Comparison of ENCODE assay signal across 24 cellular contexts in genomic region chr2:43490387-43490786, GRCh38.
"Had no signal": no experiment of that assay in that cellular context is flagged by ENCODE, and none has a peak within 500 bp of the region (broad histone marks: within the 10 kb centered on the region; RNA-seq: fewer than 3 reads in every experiment).

No MANE protein-coding gene starts in this region.

- H3K9me3 ChIP-seq: esophagus squamous epithelium, gastrocnemius medialis, mucosa of descending colon, testis, uterus had no signal

- ATAC-seq: effector memory CD8-positive, alpha-beta T cell; gastrocnemius medialis; left cardiac atrium; mucosa of descending colon had no signal

- H3K27me3 Mint-ChIP-seq: activated naive CD8-positive, alpha-beta T cell; central memory CD8-positive, alpha-beta T cell; effector memory CD8-positive, alpha-beta T cell had no signal

- H3K27me3 ChIP-seq: esophagus squamous epithelium, gastrocnemius medialis, testis, uterus had no signal

- H3K36me3 ChIP-seq: esophagus squamous epithelium, gastrocnemius medialis, uterus had no signal

- H3K4me1 ChIP-seq: gastrocnemius medialis, testis, uterus had no signal

- H3K27ac ChIP-seq: esophagus squamous epithelium, gastrocnemius medialis, testis, uterus had no signal

- H3K4me3 ChIP-seq: esophagus squamous epithelium, gastrocnemius medialis, mucosa of descending colon, testis, uterus had no signal

- H3K9me3 Mint-ChIP-seq: central memory CD8-positive, alpha-beta T cell; effector memory CD8-positive, alpha-beta T cell; T-helper 2 cell treated with Interferon-gamma antibody and Interleukin-4, amounts not matched to agents 5 μg/mL and 100 μg/mL, for 36 hours had no signal

- FAIRE-seq: astrocyte, colon, islet of Langerhans, TTC549 had no signal

- H3K4me3 Mint-ChIP-seq: activated naive CD8-positive, alpha-beta T cell; central memory CD8-positive, alpha-beta T cell; effector memory CD8-positive, alpha-beta T cell; nephron progenitor cell; T-helper 2 cell treated with Interferon-gamma antibody and Interleukin-4, amounts not matched to agents 5 μg/mL and 100 μg/mL, for 36 hours had no signal

- DNase-seq: activated naive CD4-positive, alpha-beta T cell; activated T-cell treated with anti-CD3 and anti-CD28 coated beads, Interleukin-2, amount 50 U/mL, for 1 hour; effector memory CD8-positive, alpha-beta T cell; esophagus squamous epithelium; gastrocnemius medialis; hippocampal formation; left cardiac atrium; mesendoderm; mucosa of descending colon; nephron progenitor cell; occipital lobe; retina; stimulated activated CD4-positive, alpha-beta T cell treated with anti-CD3 and anti-CD28 coated beads, Interleukin-4, amount 100 ng/mL, for 1 hour; stimulated activated naive CD4-positive, alpha-beta T cell; testis; trophoblast cell; uterus had no signal

- H3K27ac Mint-ChIP-seq: activated naive CD8-positive, alpha-beta T cell; nephron progenitor cell; T-helper 2 cell treated with Interferon-gamma antibody and Interleukin-4, amounts not matched to agents 5 μg/mL and 100 μg/mL, for 36 hours had no signal

- H3K4me1 Mint-ChIP-seq: nephron progenitor cell had no signal
